1 cellular context compared by ENCODE assay signal in the genomic region with DNA sequence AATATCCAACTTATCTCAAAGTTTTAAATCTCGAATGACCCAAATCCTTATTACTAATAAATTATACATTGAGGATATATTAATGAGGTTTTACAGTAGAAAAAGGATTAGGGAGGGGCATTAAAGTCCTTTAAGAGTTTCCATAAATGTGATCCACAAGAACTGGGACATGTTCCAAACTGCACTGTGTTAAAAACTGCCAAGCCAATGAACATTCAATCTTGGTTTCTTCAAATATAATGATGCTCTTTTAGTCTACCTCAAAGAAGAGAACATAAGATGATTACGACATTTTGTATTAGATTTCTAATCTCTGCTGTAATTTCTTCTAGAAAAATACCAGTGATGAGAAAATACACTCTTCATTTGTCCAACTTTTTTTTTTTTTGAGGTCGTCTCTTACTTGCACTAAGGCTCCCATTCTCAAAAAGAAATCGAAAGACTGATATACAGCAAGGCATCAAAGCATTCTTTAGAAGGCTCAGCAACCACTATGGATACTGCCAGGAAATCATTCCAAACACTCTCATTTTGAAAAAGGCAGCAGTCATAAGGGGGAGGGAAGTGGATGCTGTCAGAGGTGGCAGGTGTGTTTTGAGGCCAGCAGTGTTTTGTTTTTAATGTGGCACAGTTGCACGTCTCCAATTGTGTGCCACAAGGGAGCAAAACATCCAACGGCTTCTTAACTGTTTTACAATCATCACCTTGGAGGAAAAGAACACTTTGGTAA.
TF ChIP-seq lines count a peak whose summit lies in the region.

No MANE protein-coding gene starts in this region.

TF ChIP-seq in SK-N-SH treated with all-trans-retinoic acid at 6 μM for 48 hours, 23 proteins besides CTCF, POLR2A, EP300 and RAD21 (continued from another document):
- TF ChIP-seq, protein P1, sequence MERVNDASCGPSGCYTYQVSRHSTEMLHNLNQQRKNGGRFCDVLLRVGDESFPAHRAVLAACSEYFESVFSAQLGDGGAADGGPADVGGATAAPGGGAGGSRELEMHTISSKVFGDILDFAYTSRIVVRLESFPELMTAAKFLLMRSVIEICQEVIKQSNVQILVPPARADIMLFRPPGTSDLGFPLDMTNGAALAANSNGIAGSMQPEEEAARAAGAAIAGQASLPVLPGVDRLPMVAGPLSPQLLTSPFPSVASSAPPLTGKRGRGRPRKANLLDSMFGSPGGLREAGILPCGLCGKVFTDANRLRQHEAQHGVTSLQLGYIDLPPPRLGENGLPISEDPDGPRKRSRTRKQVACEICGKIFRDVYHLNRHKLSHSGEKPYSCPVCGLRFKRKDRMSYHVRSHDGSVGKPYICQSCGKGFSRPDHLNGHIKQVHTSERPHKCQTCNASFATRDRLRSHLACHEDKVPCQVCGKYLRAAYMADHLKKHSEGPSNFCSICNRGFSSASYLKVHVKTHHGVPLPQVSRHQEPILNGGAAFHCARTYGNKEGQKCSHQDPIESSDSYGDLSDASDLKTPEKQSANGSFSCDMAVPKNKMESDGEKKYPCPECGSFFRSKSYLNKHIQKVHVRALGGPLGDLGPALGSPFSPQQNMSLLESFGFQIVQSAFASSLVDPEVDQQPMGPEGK (CRISPR knock-in tag; IDR thresholded peaks at IDR 0.05; ENCODE audit: borderline replicate concordance) = no peak
- no peak for TF ChIP-seq ARNTL (CRISPR knock-in tag; IDR thresholded peaks at IDR 0.05; ENCODE audit: borderline replicate concordance, low read depth)
- no peak for TF ChIP-seq SNAI2 (CRISPR knock-in tag; IDR thresholded peaks at IDR 0.05)
- TF ChIP-seq, protein P2, sequence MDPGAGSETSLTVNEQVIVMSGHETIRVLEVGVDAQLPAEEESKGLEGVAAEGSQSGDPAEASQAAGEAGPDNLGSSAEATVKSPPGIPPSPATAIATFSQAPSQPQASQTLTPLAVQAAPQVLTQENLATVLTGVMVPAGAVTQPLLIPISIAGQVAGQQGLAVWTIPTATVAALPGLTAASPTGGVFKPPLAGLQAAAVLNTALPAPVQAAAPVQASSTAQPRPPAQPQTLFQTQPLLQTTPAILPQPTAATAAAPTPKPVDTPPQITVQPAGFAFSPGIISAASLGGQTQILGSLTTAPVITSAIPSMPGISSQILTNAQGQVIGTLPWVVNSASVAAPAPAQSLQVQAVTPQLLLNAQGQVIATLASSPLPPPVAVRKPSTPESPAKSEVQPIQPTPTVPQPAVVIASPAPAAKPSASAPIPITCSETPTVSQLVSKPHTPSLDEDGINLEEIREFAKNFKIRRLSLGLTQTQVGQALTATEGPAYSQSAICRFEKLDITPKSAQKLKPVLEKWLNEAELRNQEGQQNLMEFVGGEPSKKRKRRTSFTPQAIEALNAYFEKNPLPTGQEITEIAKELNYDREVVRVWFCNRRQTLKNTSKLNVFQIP (CRISPR knock-in tag; IDR thresholded peaks at IDR 0.05; ENCODE audit: borderline replicate concordance, low read depth) = no peak
- TF ChIP-seq CSDC2 (CRISPR knock-in tag; IDR thresholded peaks at IDR 0.05) = no peak
- TF ChIP-seq ZFP3 (CRISPR knock-in tag; IDR thresholded peaks at IDR 0.05) = no peak
- no peak for TF ChIP-seq GLIS3 (CRISPR knock-in tag; IDR thresholded peaks at IDR 0.05)
